In the genomic region with DNA sequence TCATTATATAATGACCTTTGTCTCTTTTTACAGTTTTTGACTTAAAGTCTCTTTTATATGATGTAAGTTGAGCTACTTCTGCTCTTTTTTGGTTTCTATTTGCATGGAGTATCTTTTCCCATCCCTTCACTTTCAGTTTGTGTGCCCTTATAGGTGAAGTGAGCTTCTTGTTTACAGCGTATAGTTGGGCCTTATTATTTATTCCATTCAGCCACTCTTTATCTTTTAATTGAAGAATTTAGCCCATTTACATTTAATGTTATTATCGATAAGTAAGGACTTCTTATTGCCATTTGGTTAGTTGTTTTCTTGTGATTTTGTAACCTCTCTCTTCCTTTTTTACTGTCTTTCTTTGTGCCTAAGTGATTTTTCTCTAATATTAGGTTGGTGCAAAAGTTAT, we compare ENCODE assay signal across 33 cellular contexts.
"Had no signal": no experiment of that assay in that cellular context is flagged by ENCODE, and none has a peak within 500 bp of the region (broad histone marks: within the 10 kb centered on the region; RNA-seq: fewer than 3 reads in every experiment).

No MANE protein-coding gene starts in this region.

- FAIRE-seq: bronchial epithelial cell, TTC549 had no signal

- DNase-seq: activated B cell treated with CpG ODN at 0.5 μM for 24 hours; activated CD4-positive, alpha-beta memory T cell treated with anti-CD3 and anti-CD28 coated beads for 36 hours; activated CD4-positive, alpha-beta T cell treated with anti-CD3 and anti-CD28 coated beads for 4 hours; activated CD4-positive, alpha-beta T cell treated with anti-CD3 and anti-CD28 coated beads, Interleukin-2, amount 10 ng/mL, durations not matched to agents 24 days and 14 days; activated CD4-positive, alpha-beta T cell treated with anti-CD3 and anti-CD28 coated beads, Interleukin-2, amount 50 U/mL, for 1 hour; activated CD4-positive, alpha-beta T cell treated with anti-CD3 and anti-CD28 coated beads, Interleukin-2, amount 50 U/mL, for 4 hours; activated CD4-positive, CD25-positive, alpha-beta regulatory T cell treated with anti-CD3 and anti-CD28 coated beads, Interleukin-2, amount 50 U/mL, for 72 hours; activated CD8-positive, alpha-beta memory T cell treated with anti-CD3 and anti-CD28 coated beads, Interleukin-2, amount 50 U/mL, for 4 hours; activated CD8-positive, alpha-beta T cell treated with anti-CD3 and anti-CD28 coated beads for 36 hours; activated effector memory CD4-positive, alpha-beta T cell treated with anti-CD3 and anti-CD28 coated beads, Interleukin-2, amount 50 U/mL, for 16 hours; activated gamma-delta T cell treated with Interleukin-2 at 50 U/mL for 16 hours; activated naive CD4-positive, alpha-beta T cell; activated naive CD4-positive, alpha-beta T cell treated with anti-CD3 and anti-CD28 coated beads for 36 hours; activated naive CD4-positive, alpha-beta T cell treated with anti-CD3 and anti-CD28 coated beads, Interleukin-2, amount 50 U/mL, for 16 hours; activated naive CD8-positive, alpha-beta T cell treated with anti-CD3 and anti-CD28 coated beads for 36 hours; activated T-cell treated with anti-CD3 and anti-CD28 coated beads for 4 hours; activated T-cell treated with anti-CD3 and anti-CD28 coated beads, Interleukin-2, amount 50 U/mL, for 1 hour; activated T-cell treated with anti-CD3 and anti-CD28 coated beads, Interleukin-2, amount 50 U/mL, for 4 hours; activated T-cell treated with anti-CD3 and anti-CD28 coated beads, Interleukin-2, amount 50 U/mL, for 72 hours; amygdala; anterior cingulate cortex; caudate nucleus; cerebellar nuclear complex; T-helper 1 cell; T-helper 2 cell; T-helper 9 cell had no signal

- ATAC-seq: activated CD8-positive, alpha-beta T cell treated with anti-CD3 and anti-CD28 coated beads for 36 hours; activated naive CD4-positive, alpha-beta T cell treated with anti-CD3 and anti-CD28 coated beads, Interleukin-2, amount 50 U/mL, for 72 hours; activated T-cell treated with anti-CD3 and anti-CD28 coated beads, Interleukin-2, amount 50 U/mL, for 4 hours; activated T-cell treated with anti-CD3 and anti-CD28 coated beads, Interleukin-2, amount 50 U/mL, for 72 hours; activated T-helper 17 cell treated with anti-CD3 and anti-CD28 coated beads, Interleukin-2, amount 50 U/mL, for 72 hours had no signal

- H3K4me3 ChIP-seq: ascending aorta, cardiac muscle cell had no signal

- H3K27ac ChIP-seq: ascending aorta, cardiac muscle cell, VCaP had no signal

- H3K27me3 ChIP-seq: ascending aorta, cardiac muscle cell had no signal

- H3K36me3 ChIP-seq: ascending aorta, cardiac muscle cell had no signal
